ENCODE assay signal across 17 cellular contexts in the genomic region with DNA sequence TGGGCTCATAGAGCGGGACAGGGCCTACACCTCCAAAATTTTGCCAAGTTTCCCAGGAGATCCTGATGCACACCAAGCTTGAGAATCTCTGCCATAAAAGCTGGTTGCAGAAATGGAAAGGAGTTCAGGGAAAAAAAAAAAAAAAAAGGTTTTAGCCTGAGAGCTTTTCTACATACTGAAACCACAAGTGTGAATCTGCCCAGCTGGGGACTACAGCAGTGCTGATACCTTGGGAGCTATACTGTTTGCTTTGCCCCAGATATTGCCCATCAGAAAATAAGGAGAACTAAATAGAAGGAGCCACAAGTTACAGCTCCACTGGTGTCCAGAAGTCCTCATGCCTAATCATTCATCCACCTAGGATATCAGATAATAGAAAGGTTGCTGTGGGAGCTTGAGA. TPM values are rescaled to one million over a fixed set of nuclear protein-coding genes. Genes with fewer than 3 reads are reported as not detected.
A peak's percentile ranks its signal among the peaks of the same experiment; 100 is the strongest.
DNase-seq lines count a peak whose midpoint lies in the region; TF ChIP-seq lines count a peak whose summit lies in the region.
"Had no signal": no experiment of that assay in that cellular context is flagged by ENCODE, and none has a peak within 500 bp of the region (broad histone marks: within the 10 kb centered on the region; RNA-seq: fewer than 3 reads in every experiment).

No MANE protein-coding gene starts in this region.

- H3K23ac ChIP-seq in mesendoderm (ENCODE audit: low read length), result no peak overlapping the region

- no peak overlapping the region for H3K56ac ChIP-seq in mesendoderm (ENCODE audit: low read length)

- H3K4ac ChIP-seq in mesendoderm (ENCODE audit: low read depth, low read length), result no peak overlapping the region

- 83 to 89% methylated on average over 1 of the region's 1 CpG for WGBS in endodermal cell (ENCODE audit: insufficient coverage in 1 of 2, insufficient read length in 1 of 2), 2 experiments
- no CpG with 5 or more reads among the region's 1 CpG for WGBS in mesendoderm (ENCODE audit: extremely low coverage, insufficient coverage, low lambda C conversion rate)

- no peak overlapping the region for H2BK5ac ChIP-seq in mesendoderm (ENCODE audit: low read length)

- no peak overlapping the region for H2AK5ac ChIP-seq in mesendoderm (ENCODE audit: low read length)

- H3K9ac ChIP-seq in endodermal cell (ENCODE audit: extremely low read depth, low read length, poor library complexity, severe bottlenecking) (no peak overlapping the region), mesendoderm (ENCODE audit: low read length) (no peak overlapping the region)

- no peak overlapping the region for H2BK15ac ChIP-seq in mesendoderm (replicated peaks; ENCODE audit: low read depth)

- H3K79me1 ChIP-seq in mesendoderm (ENCODE audit: low read length), result no peaks in the 10 kb centered on the region

- H3K4me1 Mint-ChIP-seq in endodermal cell, result peaks cover 16% of the 10 kb centered on the region
- H3K4me1 Mint-ChIP-seq: CD4-positive, CD25-positive, alpha-beta regulatory T cell had no signal

- no peak overlapping the region for H3K4me2 ChIP-seq in mesendoderm (ENCODE audit: low read length)
- H3K4me2 ChIP-seq: GM23338 had no signal

- H2BK120ac ChIP-seq in mesendoderm (ENCODE audit: low read depth, low read length), result no peak overlapping the region

- H4K8ac ChIP-seq in mesendoderm (ENCODE audit: low read depth, low read length), result no peak overlapping the region

- H3K36me3 ChIP-seq in endodermal cell (ENCODE audit: control insufficient read depth, insufficient read depth, low read length) (no peaks in the 10 kb centered on the region), mesendoderm (ENCODE audit: control insufficient read depth, insufficient read depth, low read length) (no peaks in the 10 kb centered on the region)

- H3K18ac ChIP-seq in mesendoderm (ENCODE audit: low read length), result no peak overlapping the region

- no peaks in the 10 kb centered on the region for H3K36me3 Mint-ChIP-seq in endodermal cell (ENCODE audit: low read depth)
- H3K36me3 Mint-ChIP-seq: CD4-positive, CD25-positive, alpha-beta regulatory T cell; CD8-positive, alpha-beta T cell had no signal

- H3K27me3 ChIP-seq in endodermal cell (ENCODE audit: control insufficient read depth, insufficient read depth, low read length, poor library complexity, severe bottlenecking) (peaks cover 94% of the 10 kb centered on the region), mesendoderm (ENCODE audit: insufficient read depth, low read length, poor library complexity) (no peaks in the 10 kb centered on the region)

- DNase-seq in RPMI7951 (ENCODE audit: low read depth) (peak; percentile 18), endodermal cell (peak; percentile 77), mesendoderm (peak; percentile 52), SIG-M5 treated with dmso at 0.1 percent for 504 hours (lab: John Stamatoyannopoulos, UW; ENCODE audit: unreplicated experiment) (no peak), mesenteric fat pad (ENCODE audit: low spot score) (no peak), C1 segment of cervical spinal cord (lab: John Stamatoyannopoulos, UW) (no peak)
- DNase-seq: Caco-2; CD4-positive, CD25-positive, alpha-beta regulatory T cell; CD8-positive, alpha-beta T cell; DMS153; DND-41; EL; GDM1; H9 had no signal

- H3K79me2 ChIP-seq in mesendoderm (ENCODE audit: control insufficient read depth, insufficient read depth, low read length), result no peaks in the 10 kb centered on the region

- H3K4me3 ChIP-seq in endodermal cell (ENCODE audit: low read length) (no peak overlapping the region), mesendoderm (ENCODE audit: low read length) (no peak overlapping the region)
- H3K4me3 ChIP-seq: GM12878, GM23338 had no signal

- H3K9me3 ChIP-seq in endodermal cell (ENCODE audit: control insufficient read depth, low read length), result no peaks in the 10 kb centered on the region
- H3K9me3 ChIP-seq: Caco-2 had no signal

- H3K27ac ChIP-seq in endodermal cell (ENCODE audit: low read depth, low read length) (no peak overlapping the region), mesendoderm (ENCODE audit: low read depth, low read length) (no peak overlapping the region)
- H3K27ac ChIP-seq: C4-2B had no signal

- H3K4me1 ChIP-seq in endodermal cell (ENCODE audit: control insufficient read depth, insufficient read depth, low read length) (peaks cover 4% of the 10 kb centered on the region), mesendoderm (ENCODE audit: control insufficient read depth, low read depth, low read length) (no peaks in the 10 kb centered on the region)
- H3K4me1 ChIP-seq: Caco-2 had no signal

- TF ChIP-seq CTCF in endodermal cell (conservative IDR thresholded peaks at IDR 0.05), result no peak

- H3K27me3 Mint-ChIP-seq in endodermal cell (ENCODE audit: insufficient read depth), result peaks cover 99% of the 10 kb centered on the region
- H3K27me3 Mint-ChIP-seq: CD4-positive, CD25-positive, alpha-beta regulatory T cell had no signal

- H3K4me3 Mint-ChIP-seq in endodermal cell, result no peak overlapping the region
- H3K4me3 Mint-ChIP-seq: CD4-positive, CD25-positive, alpha-beta regulatory T cell; CD8-positive, alpha-beta T cell; GM23338; H9 had no signal

- H3K9me3 Mint-ChIP-seq in endodermal cell, result no peaks in the 10 kb centered on the region
- H3K9me3 Mint-ChIP-seq: CD8-positive, alpha-beta T cell; GM23338; H9 had no signal

- H3K27ac Mint-ChIP-seq in endodermal cell, result no peak overlapping the region
- H3K27ac Mint-ChIP-seq: CD4-positive, CD25-positive, alpha-beta regulatory T cell; CD8-positive, alpha-beta T cell; GM23338; H9 had no signal

- H4K5ac ChIP-seq in mesendoderm (ENCODE audit: low read length), result no peak overlapping the region

RNA-seq across cellular contexts. Expression of a gene that starts 38.4 kb away (rescaled TPM):
- 0.49 and 1.1 TPM in 2 replicates for total RNA-seq in RPMI7951 (2014; rRNA removed; shearing (Covaris generic))
- total RNA-seq in endodermal cell (under 1 TPM; 0.58 to 0.92 TPM), mesenteric fat pad (1.7 TPM)
- polyA plus RNA-seq in endodermal cell (2013, experiment 1 of 2), result 10.9 TPM
- 10.6 TPM for polyA plus RNA-seq in endodermal cell (2013, experiment 2 of 2)
- polyA plus RNA-seq in mesendoderm (2013, experiment 1 of 2), result 0.27 TPM
- polyA plus RNA-seq in mesendoderm (2013, experiment 2 of 2), result 0.38 TPM
- total RNA-seq: CD4-positive, CD25-positive, alpha-beta regulatory T cell; CD8-positive, alpha-beta T cell had no signal
- polyA plus RNA-seq: CD4-positive, CD25-positive, alpha-beta regulatory T cell had no signal

Comparison
In these comparisons a context has a peak if more than half of its experiments do, and no peak if none do; other contexts are left out.
1. DNase-seq: peak in RPMI7951 (single experiment), endodermal cell (single experiment) and mesendoderm (single experiment); none in SIG-M5 treated with dmso at 0.1 percent for 504 hours (single experiment), mesenteric fat pad (single experiment) and C1 segment of cervical spinal cord (0 of 14).